Comparison of ENCODE assay signal across 1 cellular context in the genomic region with DNA sequence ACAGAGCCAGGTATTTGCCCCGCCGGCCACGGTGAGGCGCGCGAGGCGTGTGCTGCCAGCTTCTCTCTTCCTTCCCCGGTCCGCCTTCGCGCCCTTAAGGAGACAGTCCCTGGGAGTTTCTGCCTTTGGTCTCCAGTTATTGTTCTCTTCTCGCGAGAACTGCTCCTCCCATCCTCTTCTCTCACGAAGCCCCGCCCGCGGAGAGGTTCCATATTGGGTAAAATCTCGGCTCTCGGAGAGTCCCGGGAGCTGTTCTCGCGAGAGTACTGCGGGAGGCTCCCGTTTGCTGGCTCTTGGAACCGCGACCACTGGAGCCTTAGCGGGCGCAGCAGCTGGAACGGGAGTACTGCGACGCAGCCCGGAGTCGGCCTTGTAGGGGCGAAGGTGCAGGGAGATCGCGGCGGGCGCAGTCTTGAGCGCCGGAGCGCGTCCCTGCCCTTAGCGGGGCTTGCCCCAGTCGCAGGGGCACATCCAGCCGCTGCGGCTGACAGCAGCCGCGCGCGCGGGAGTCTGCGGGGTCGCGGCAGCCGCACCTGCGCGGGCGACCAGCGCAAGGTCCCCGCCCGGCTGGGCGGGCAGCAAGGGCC.
TF ChIP-seq lines count a peak whose summit lies in the region.

MAPK14 (plus strand) TSS at position 308 of the 587 bp plus-strand sequence. CDS start 350 bp downstream, outside the sequence.

TF ChIP-seq in K562, 482 proteins besides CTCF, POLR2A, EP300 and RAD21 (continued from another document and continues in another):
- TF ChIP-seq, protein P1, sequence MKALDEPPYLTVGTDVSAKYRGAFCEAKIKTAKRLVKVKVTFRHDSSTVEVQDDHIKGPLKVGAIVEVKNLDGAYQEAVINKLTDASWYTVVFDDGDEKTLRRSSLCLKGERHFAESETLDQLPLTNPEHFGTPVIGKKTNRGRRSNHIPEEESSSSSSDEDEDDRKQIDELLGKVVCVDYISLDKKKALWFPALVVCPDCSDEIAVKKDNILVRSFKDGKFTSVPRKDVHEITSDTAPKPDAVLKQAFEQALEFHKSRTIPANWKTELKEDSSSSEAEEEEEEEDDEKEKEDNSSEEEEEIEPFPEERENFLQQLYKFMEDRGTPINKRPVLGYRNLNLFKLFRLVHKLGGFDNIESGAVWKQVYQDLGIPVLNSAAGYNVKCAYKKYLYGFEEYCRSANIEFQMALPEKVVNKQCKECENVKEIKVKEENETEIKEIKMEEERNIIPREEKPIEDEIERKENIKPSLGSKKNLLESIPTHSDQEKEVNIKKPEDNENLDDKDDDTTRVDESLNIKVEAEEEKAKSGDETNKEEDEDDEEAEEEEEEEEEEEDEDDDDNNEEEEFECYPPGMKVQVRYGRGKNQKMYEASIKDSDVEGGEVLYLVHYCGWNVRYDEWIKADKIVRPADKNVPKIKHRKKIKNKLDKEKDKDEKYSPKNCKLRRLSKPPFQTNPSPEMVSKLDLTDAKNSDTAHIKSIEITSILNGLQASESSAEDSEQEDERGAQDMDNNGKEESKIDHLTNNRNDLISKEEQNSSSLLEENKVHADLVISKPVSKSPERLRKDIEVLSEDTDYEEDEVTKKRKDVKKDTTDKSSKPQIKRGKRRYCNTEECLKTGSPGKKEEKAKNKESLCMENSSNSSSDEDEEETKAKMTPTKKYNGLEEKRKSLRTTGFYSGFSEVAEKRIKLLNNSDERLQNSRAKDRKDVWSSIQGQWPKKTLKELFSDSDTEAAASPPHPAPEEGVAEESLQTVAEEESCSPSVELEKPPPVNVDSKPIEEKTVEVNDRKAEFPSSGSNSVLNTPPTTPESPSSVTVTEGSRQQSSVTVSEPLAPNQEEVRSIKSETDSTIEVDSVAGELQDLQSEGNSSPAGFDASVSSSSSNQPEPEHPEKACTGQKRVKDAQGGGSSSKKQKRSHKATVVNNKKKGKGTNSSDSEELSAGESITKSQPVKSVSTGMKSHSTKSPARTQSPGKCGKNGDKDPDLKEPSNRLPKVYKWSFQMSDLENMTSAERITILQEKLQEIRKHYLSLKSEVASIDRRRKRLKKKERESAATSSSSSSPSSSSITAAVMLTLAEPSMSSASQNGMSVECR (CRISPR knock-in tag; IDR thresholded peaks at IDR 0.05) = peak; percentile 85
- TF ChIP-seq MEF2A (IDR thresholded peaks at IDR 0.05; ENCODE audit: control insufficient read depth, low read depth, low read length) = no peak
- no peak for TF ChIP-seq ZNF668 (CRISPR knock-in tag; IDR thresholded peaks at IDR 0.05)
- TF ChIP-seq SOX6 (IDR thresholded peaks at IDR 0.05) = no peak
- peak; percentile 86; the same call in 1 of the 2 replicates for TF ChIP-seq ZBTB7A (IDR thresholded peaks at IDR 0.05; ENCODE audit: borderline replicate concordance, control insufficient read depth, low read depth, low read length)
- TF ChIP-seq ZNF75A (CRISPR knock-in tag; IDR thresholded peaks at IDR 0.05) = no peak
- no peak for TF ChIP-seq KAT2B (IDR thresholded peaks at IDR 0.05; ENCODE audit: low read depth, low read length)
- no peak for TF ChIP-seq SIRT6 (IDR thresholded peaks at IDR 0.05; ENCODE audit: low read depth, low read length)
- TF ChIP-seq THAP12 (CRISPR knock-in tag; IDR thresholded peaks at IDR 0.05) = peak; percentile 90
- TF ChIP-seq ARHGAP35 (IDR thresholded peaks at IDR 0.05; ENCODE audit: partially characterized antibody) = peak; percentile 99
- TF ChIP-seq CC2D1A (IDR thresholded peaks at IDR 0.05) = peak; percentile 96
- peak; percentile 95 for TF ChIP-seq MAFF (IDR thresholded peaks at IDR 0.05; ENCODE audit: low read length)
- TF ChIP-seq, protein P2, sequence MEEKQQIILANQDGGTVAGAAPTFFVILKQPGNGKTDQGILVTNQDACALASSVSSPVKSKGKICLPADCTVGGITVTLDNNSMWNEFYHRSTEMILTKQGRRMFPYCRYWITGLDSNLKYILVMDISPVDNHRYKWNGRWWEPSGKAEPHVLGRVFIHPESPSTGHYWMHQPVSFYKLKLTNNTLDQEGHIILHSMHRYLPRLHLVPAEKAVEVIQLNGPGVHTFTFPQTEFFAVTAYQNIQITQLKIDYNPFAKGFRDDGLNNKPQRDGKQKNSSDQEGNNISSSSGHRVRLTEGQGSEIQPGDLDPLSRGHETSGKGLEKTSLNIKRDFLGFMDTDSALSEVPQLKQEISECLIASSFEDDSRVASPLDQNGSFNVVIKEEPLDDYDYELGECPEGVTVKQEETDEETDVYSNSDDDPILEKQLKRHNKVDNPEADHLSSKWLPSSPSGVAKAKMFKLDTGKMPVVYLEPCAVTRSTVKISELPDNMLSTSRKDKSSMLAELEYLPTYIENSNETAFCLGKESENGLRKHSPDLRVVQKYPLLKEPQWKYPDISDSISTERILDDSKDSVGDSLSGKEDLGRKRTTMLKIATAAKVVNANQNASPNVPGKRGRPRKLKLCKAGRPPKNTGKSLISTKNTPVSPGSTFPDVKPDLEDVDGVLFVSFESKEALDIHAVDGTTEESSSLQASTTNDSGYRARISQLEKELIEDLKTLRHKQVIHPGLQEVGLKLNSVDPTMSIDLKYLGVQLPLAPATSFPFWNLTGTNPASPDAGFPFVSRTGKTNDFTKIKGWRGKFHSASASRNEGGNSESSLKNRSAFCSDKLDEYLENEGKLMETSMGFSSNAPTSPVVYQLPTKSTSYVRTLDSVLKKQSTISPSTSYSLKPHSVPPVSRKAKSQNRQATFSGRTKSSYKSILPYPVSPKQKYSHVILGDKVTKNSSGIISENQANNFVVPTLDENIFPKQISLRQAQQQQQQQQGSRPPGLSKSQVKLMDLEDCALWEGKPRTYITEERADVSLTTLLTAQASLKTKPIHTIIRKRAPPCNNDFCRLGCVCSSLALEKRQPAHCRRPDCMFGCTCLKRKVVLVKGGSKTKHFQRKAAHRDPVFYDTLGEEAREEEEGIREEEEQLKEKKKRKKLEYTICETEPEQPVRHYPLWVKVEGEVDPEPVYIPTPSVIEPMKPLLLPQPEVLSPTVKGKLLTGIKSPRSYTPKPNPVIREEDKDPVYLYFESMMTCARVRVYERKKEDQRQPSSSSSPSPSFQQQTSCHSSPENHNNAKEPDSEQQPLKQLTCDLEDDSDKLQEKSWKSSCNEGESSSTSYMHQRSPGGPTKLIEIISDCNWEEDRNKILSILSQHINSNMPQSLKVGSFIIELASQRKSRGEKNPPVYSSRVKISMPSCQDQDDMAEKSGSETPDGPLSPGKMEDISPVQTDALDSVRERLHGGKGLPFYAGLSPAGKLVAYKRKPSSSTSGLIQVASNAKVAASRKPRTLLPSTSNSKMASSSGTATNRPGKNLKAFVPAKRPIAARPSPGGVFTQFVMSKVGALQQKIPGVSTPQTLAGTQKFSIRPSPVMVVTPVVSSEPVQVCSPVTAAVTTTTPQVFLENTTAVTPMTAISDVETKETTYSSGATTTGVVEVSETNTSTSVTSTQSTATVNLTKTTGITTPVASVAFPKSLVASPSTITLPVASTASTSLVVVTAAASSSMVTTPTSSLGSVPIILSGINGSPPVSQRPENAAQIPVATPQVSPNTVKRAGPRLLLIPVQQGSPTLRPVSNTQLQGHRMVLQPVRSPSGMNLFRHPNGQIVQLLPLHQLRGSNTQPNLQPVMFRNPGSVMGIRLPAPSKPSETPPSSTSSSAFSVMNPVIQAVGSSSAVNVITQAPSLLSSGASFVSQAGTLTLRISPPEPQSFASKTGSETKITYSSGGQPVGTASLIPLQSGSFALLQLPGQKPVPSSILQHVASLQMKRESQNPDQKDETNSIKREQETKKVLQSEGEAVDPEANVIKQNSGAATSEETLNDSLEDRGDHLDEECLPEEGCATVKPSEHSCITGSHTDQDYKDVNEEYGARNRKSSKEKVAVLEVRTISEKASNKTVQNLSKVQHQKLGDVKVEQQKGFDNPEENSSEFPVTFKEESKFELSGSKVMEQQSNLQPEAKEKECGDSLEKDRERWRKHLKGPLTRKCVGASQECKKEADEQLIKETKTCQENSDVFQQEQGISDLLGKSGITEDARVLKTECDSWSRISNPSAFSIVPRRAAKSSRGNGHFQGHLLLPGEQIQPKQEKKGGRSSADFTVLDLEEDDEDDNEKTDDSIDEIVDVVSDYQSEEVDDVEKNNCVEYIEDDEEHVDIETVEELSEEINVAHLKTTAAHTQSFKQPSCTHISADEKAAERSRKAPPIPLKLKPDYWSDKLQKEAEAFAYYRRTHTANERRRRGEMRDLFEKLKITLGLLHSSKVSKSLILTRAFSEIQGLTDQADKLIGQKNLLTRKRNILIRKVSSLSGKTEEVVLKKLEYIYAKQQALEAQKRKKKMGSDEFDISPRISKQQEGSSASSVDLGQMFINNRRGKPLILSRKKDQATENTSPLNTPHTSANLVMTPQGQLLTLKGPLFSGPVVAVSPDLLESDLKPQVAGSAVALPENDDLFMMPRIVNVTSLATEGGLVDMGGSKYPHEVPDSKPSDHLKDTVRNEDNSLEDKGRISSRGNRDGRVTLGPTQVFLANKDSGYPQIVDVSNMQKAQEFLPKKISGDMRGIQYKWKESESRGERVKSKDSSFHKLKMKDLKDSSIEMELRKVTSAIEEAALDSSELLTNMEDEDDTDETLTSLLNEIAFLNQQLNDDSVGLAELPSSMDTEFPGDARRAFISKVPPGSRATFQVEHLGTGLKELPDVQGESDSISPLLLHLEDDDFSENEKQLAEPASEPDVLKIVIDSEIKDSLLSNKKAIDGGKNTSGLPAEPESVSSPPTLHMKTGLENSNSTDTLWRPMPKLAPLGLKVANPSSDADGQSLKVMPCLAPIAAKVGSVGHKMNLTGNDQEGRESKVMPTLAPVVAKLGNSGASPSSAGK (IDR thresholded peaks at IDR 0.05) = peak; percentile 48; the same call in 1 of the 2 replicates
- TF ChIP-seq NRF1 (conservative IDR thresholded peaks at IDR 0.05 in 1 of 2, IDR thresholded peaks at IDR 0.05 in 1 of 2) = peak; percentile 85 to 87
- no peak for TF ChIP-seq JUNB (CRISPR knock-in tag; conservative IDR thresholded peaks at IDR 0.05)
- peak; percentile 32; the same call in 1 of the 2 replicates for TF ChIP-seq ZKSCAN1 (IDR thresholded peaks at IDR 0.05; ENCODE audit: low read depth, low read length)
- TF ChIP-seq SPI1 (IDR thresholded peaks at IDR 0.05; ENCODE audit: borderline replicate concordance, low read depth, low read length) = peak; percentile 42; the same call in 1 of the 2 replicates
- peak; percentile 65; the same call in 1 of the 2 replicates for TF ChIP-seq E2F3 (CRISPR knock-in tag; IDR thresholded peaks at IDR 0.05)
- TF ChIP-seq, protein P3, sequence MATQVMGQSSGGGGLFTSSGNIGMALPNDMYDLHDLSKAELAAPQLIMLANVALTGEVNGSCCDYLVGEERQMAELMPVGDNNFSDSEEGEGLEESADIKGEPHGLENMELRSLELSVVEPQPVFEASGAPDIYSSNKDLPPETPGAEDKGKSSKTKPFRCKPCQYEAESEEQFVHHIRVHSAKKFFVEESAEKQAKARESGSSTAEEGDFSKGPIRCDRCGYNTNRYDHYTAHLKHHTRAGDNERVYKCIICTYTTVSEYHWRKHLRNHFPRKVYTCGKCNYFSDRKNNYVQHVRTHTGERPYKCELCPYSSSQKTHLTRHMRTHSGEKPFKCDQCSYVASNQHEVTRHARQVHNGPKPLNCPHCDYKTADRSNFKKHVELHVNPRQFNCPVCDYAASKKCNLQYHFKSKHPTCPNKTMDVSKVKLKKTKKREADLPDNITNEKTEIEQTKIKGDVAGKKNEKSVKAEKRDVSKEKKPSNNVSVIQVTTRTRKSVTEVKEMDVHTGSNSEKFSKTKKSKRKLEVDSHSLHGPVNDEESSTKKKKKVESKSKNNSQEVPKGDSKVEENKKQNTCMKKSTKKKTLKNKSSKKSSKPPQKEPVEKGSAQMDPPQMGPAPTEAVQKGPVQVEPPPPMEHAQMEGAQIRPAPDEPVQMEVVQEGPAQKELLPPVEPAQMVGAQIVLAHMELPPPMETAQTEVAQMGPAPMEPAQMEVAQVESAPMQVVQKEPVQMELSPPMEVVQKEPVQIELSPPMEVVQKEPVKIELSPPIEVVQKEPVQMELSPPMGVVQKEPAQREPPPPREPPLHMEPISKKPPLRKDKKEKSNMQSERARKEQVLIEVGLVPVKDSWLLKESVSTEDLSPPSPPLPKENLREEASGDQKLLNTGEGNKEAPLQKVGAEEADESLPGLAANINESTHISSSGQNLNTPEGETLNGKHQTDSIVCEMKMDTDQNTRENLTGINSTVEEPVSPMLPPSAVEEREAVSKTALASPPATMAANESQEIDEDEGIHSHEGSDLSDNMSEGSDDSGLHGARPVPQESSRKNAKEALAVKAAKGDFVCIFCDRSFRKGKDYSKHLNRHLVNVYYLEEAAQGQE (CRISPR knock-in tag; IDR thresholded peaks at IDR 0.05; ENCODE audit: low read depth) = peak; percentile 76; the same call in 1 of the 2 replicates
- TF ChIP-seq CHD2 (IDR thresholded peaks at IDR 0.05; ENCODE audit: low read depth, low read length) = peak; percentile 100
- TF ChIP-seq ZFP1 (CRISPR knock-in tag; IDR thresholded peaks at IDR 0.05) = 0 out of 2 replicates have a peak, but pooled peaks have one; percentile 44
- TF ChIP-seq ZBTB17 (CRISPR knock-in tag; IDR thresholded peaks at IDR 0.05) = peak; percentile 68
- no peak for TF ChIP-seq ZKSCAN8 (CRISPR knock-in tag; IDR thresholded peaks at IDR 0.05)
- TF ChIP-seq POU5F1 (IDR thresholded peaks at IDR 0.05; ENCODE audit: borderline replicate concordance, low read depth, low read length, partially characterized antibody) = peak; percentile 11
- no peak for TF ChIP-seq FOXM1 (IDR thresholded peaks at IDR 0.05; ENCODE audit: low read depth)
- peak; percentile 93; the same call in 1 of the 2 replicates for TF ChIP-seq FOXM1 (CRISPR knock-in tag; IDR thresholded peaks at IDR 0.05; ENCODE audit: low read depth)
- 0 out of 2 replicates have a peak, but pooled peaks have one; percentile 14 for TF ChIP-seq FOXO4 (CRISPR knock-in tag; IDR thresholded peaks at IDR 0.05)
- TF ChIP-seq ZNF699 (CRISPR knock-in tag; IDR thresholded peaks at IDR 0.05; ENCODE audit: insufficient replicate concordance) = no peak
- TF ChIP-seq ARID2 (IDR thresholded peaks at IDR 0.05) = peak; percentile 89; the same call in 1 of the 2 replicates
